ENCODE assay signal across 14 cellular contexts in the genomic region with DNA sequence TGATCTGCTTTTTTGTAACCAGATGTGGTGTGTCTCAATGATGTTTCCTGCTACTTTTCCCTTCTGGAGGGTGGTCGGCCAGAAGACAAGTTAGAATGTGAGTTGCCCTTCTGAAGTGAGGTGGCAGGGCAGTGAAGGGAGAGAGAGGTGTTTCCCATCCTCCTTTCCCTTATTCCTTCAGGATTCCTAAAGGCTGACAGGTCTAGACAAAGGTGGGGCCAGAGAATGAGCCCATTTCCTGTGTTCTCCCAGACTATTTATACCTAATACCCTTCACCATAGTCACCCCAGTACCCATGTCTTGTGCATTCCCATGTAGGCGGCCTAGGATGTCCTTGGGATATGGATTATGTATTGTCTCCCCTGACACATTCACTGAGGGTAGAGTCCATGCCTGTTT. TPM values are rescaled to one million over a fixed set of nuclear protein-coding genes. Genes with fewer than 3 reads are reported as not detected.
DNase-seq lines count a peak whose midpoint lies in the region; ATAC-seq, FAIRE-seq and TF ChIP-seq lines count a peak whose summit lies in the region.
"Had no signal": no experiment of that assay in that cellular context is flagged by ENCODE, and none has a peak within 500 bp of the region (broad histone marks: within the 10 kb centered on the region; RNA-seq: fewer than 3 reads in every experiment).

No MANE protein-coding gene starts in this region.

- BruUV-seq in PC-3 (replicated peaks; lab: Mats Ljungman, UMichigan): no TSS peak

- H3K9me3 ChIP-seq in PC-3 (ENCODE audit: low read length) (no peaks in the 10 kb centered on the region), skeletal muscle satellite cell (replicated peaks; ENCODE audit: low read length) (no peaks in the 10 kb centered on the region)
- H3K9me3 ChIP-seq: body of pancreas, prostate gland had no signal

- H3K4me1 Mint-ChIP-seq in activated naive CD4-positive, alpha-beta T cell treated with anti-CD3 and anti-CD28 coated beads, Interleukin-2, amount 10 ng/mL, durations not matched to agents 7 days and 5 days: peaks cover 93% of the 10 kb centered on the region

- H3K27me3 ChIP-seq in PC-3 (ENCODE audit: low read length) (no peaks in the 10 kb centered on the region), bronchial epithelial cell (ENCODE audit: control insufficient read depth, insufficient read depth, low read length) (no peaks in the 10 kb centered on the region), skeletal muscle satellite cell (ENCODE audit: control insufficient read depth, insufficient read depth, low read length) (no peaks in the 10 kb centered on the region)
- H3K27me3 ChIP-seq: body of pancreas had no signal

- H3F3A ChIP-seq in PC-3 (ENCODE audit: low read length, unreplicated experiment): no peaks in the 10 kb centered on the region

- no peaks in the 10 kb centered on the region for H3K9me2 ChIP-seq in PC-3 (replicated peaks; ENCODE audit: low read length)

- POLR2A ChIA-PET in PC-3 (lab: Charles Lee; ENCODE audit: unreplicated experiment): no interaction called here

- no peak overlapping the region for H3K4me3 Mint-ChIP-seq in activated naive CD4-positive, alpha-beta T cell treated with anti-CD3 and anti-CD28 coated beads, Interleukin-2, amount 10 ng/mL, durations not matched to agents 7 days and 5 days

- FAIRE-seq in bronchial epithelial cell (lab: Jason Lieb, UNC): no peak
- FAIRE-seq: GM18507 had no signal

- H3K9ac ChIP-seq in PC-3 (ENCODE audit: low read length) (no peak overlapping the region), skeletal muscle satellite cell (ENCODE audit: low read depth, low read length) (peak overlapping the region; percentile 15)

- H3K9me3 Mint-ChIP-seq in activated naive CD4-positive, alpha-beta T cell treated with anti-CD3 and anti-CD28 coated beads, Interleukin-2, amount 10 ng/mL, durations not matched to agents 7 days and 5 days: no peaks in the 10 kb centered on the region
- no peaks in the 10 kb centered on the region for H3K9me3 Mint-ChIP-seq in activated naive CD4-positive, alpha-beta T cell treated with anti-CD3 and anti-CD28 coated beads, Interleukin-2, amount 50 U/mL, for 72 hours

- H3K27ac ChIP-seq in PC-3 (ENCODE audit: low read length): no peak overlapping the region
- H3K27ac ChIP-seq: body of pancreas, prostate gland had no signal

- H3K36me3 ChIP-seq in PC-3 (ENCODE audit: low read depth, low read length) (0 out of 2 replicates have a peak, but pooled peaks cover 6% of the 10 kb centered on the region), bronchial epithelial cell (ENCODE audit: control insufficient read depth, insufficient read depth, low read length) (peaks cover 39% of the 10 kb centered on the region), skeletal muscle satellite cell (ENCODE audit: insufficient read depth, low read length) (peaks cover 35% of the 10 kb centered on the region)
- H3K36me3 ChIP-seq: prostate gland had no signal

- CTCF ChIA-PET in activated naive CD4-positive, alpha-beta T cell treated with anti-CD3 and anti-CD28 coated beads, Interleukin-2, amount 10 ng/mL, durations not matched to agents 7 days and 5 days (lab: Charles Lee): interaction anchor here (3.3 to 6.9 kb wide), 4 partner anchors 7 to 199 kb away, joined by 18 to 66 read pairs (median 34); a partner anchor contains a TSS
- CTCF ChIA-PET in PC-3 (lab: Charles Lee): no interaction called here

- no peak overlapping the region for H2AFZ ChIP-seq in PC-3 (ENCODE audit: low read length)

- peaks cover 31% of the 10 kb centered on the region for H3K4me1 ChIP-seq in PC-3 (ENCODE audit: insufficient read depth, low read length)
- H3K4me1 ChIP-seq in skeletal muscle satellite cell (ENCODE audit: control insufficient read depth, insufficient read depth, low read length): peaks cover 31% of the 10 kb centered on the region

- no peak for DNase-seq in activated naive CD4-positive, alpha-beta T cell treated with anti-CD3 and anti-CD28 coated beads, Interleukin-2, amount 10 ng/mL, durations not matched to agents 7 days and 5 days
- no peak for DNase-seq in activated naive CD4-positive, alpha-beta T cell treated with anti-CD3 and anti-CD28 coated beads, Interleukin-2, amount 50 U/mL, for 72 hours (ENCODE audit: low spot score in 2 of 2)
- peak; percentile 44 for DNase-seq in PC-3
- peak; percentile 95 for DNase-seq in bronchial epithelial cell (ENCODE audit: low read depth)
- DNase-seq in EL: no peak
- DNase-seq: activated CD4-positive, CD25-positive, alpha-beta regulatory T cell treated with anti-CD3 and anti-CD28 coated beads, Interleukin-2, amount 50 U/mL, for 72 hours; body of pancreas; NCI-H774 had no signal

- H3K27me3 Mint-ChIP-seq in activated naive CD4-positive, alpha-beta T cell treated with anti-CD3 and anti-CD28 coated beads, Interleukin-2, amount 10 ng/mL, durations not matched to agents 7 days and 5 days: no peaks in the 10 kb centered on the region

- H4K20me1 ChIP-seq in PC-3 (ENCODE audit: low read length): no peaks in the 10 kb centered on the region

- intact Hi-C loops in PC-3 (cut with micrococcal nuclease): no loop called here

- H3K4me2 ChIP-seq in PC-3 (ENCODE audit: low read length): no peak overlapping the region
- H3K4me2 ChIP-seq in skeletal muscle satellite cell (ENCODE audit: low read length): no peak overlapping the region

- H3K4me3 ChIP-seq in PC-3 (ENCODE audit: low read length) (no peak overlapping the region), bronchial epithelial cell (ENCODE audit: low read depth, low read length) (no peak overlapping the region), skeletal muscle satellite cell (ENCODE audit: low read length) (no peak overlapping the region)
- H3K4me3 ChIP-seq: body of pancreas, prostate gland had no signal

- H3K36me3 Mint-ChIP-seq in activated naive CD4-positive, alpha-beta T cell treated with anti-CD3 and anti-CD28 coated beads, Interleukin-2, amount 10 ng/mL, durations not matched to agents 7 days and 5 days: peaks cover 93% of the 10 kb centered on the region
- H3K36me3 Mint-ChIP-seq in activated naive CD4-positive, alpha-beta T cell treated with anti-CD3 and anti-CD28 coated beads, Interleukin-2, amount 50 U/mL, for 72 hours: peaks cover 36 to 44% of the 10 kb centered on the region in 2 donors

- no peak for ATAC-seq in activated naive CD4-positive, alpha-beta T cell treated with anti-CD3 and anti-CD28 coated beads, Interleukin-2, amount 50 U/mL, for 72 hours
- ATAC-seq in PC-3 (no peak), GM19452 (IDR thresholded peaks at IDR 0.05; ENCODE audit: unreplicated experiment) (no peak), GM18858 (IDR thresholded peaks at IDR 0.05; ENCODE audit: unreplicated experiment) (no peak)
- ATAC-seq: body of pancreas, left lobe of liver had no signal

- no peaks in the 10 kb centered on the region for H3K79me2 ChIP-seq in PC-3 (ENCODE audit: low read length)

- peak overlapping the region; percentile 86 for H3K27ac Mint-ChIP-seq in activated naive CD4-positive, alpha-beta T cell treated with anti-CD3 and anti-CD28 coated beads, Interleukin-2, amount 10 ng/mL, durations not matched to agents 7 days and 5 days
- H3K27ac Mint-ChIP-seq in activated naive CD4-positive, alpha-beta T cell treated with anti-CD3 and anti-CD28 coated beads, Interleukin-2, amount 50 U/mL, for 72 hours: no peak overlapping the region

- TF ChIP-seq CTCF in PC-3 (conservative IDR thresholded peaks at IDR 0.05; ENCODE audit: low read depth, low read length): no peak
- no peak for TF ChIP-seq CTCF in bronchial epithelial cell (IDR thresholded peaks at IDR 0.05; ENCODE audit: insufficient read depth, low read length, severe bottlenecking)

RNA-seq across cellular contexts. Expression of a gene that starts 7.0 kb away (rescaled TPM):
- 100 to 1,000 TPM; 386 to 441 TPM for total RNA-seq in activated naive CD4-positive, alpha-beta T cell treated with anti-CD3 and anti-CD28 coated beads, Interleukin-2, amount 50 U/mL, for 72 hours
- total RNA-seq in PC-3 (2014; rRNA removed) (27.2 and 41.5 TPM in 2 replicates), bronchial epithelial cell (81.9 and 88.5 TPM in 2 replicates)
- total RNA-seq in skeletal muscle satellite cell (2012; rRNA removed): 20.8 and 26.9 TPM in 2 replicates

RNA-seq across cellular contexts. Expression of a gene that starts 10.3 kb away (rescaled TPM):
- 10 to 100 TPM; 18.9 to 32.9 TPM for total RNA-seq in activated naive CD4-positive, alpha-beta T cell treated with anti-CD3 and anti-CD28 coated beads, Interleukin-2, amount 50 U/mL, for 72 hours
- total RNA-seq in PC-3 (2014; rRNA removed) (39.0 and 42.9 TPM in 2 replicates), bronchial epithelial cell (34.0 and 56.3 TPM in 2 replicates)
- total RNA-seq in skeletal muscle satellite cell (2012; rRNA removed): 22.1 and 38.0 TPM in 2 replicates

RNA-seq across cellular contexts. Expression of a gene that starts 27.9 kb away (rescaled TPM):
- 1 to 10 TPM; 1.2 to 5.6 TPM for total RNA-seq in activated naive CD4-positive, alpha-beta T cell treated with anti-CD3 and anti-CD28 coated beads, Interleukin-2, amount 50 U/mL, for 72 hours
- total RNA-seq in PC-3 (2014; rRNA removed) (0.35 and 2.0 TPM in 2 replicates), bronchial epithelial cell (1.8 and 2.6 TPM in 2 replicates)
- total RNA-seq in skeletal muscle satellite cell (2012; rRNA removed): 0.76 and 0.87 TPM in 2 replicates

RNA-seq across cellular contexts. Expression of a gene that starts 28.7 kb away (rescaled TPM):
- 100 to 1,000 TPM; 116 to 144 TPM for total RNA-seq in activated naive CD4-positive, alpha-beta T cell treated with anti-CD3 and anti-CD28 coated beads, Interleukin-2, amount 50 U/mL, for 72 hours
- 63.0 and 68.2 TPM in 2 replicates for total RNA-seq in PC-3 (2014; rRNA removed)
- total RNA-seq in bronchial epithelial cell: 5.2 and 6.8 TPM in 2 replicates
- total RNA-seq in skeletal muscle satellite cell (2012; rRNA removed): 15.2 and 24.0 TPM in 2 replicates

RNA-seq across cellular contexts. Expression of a gene that starts 35.9 kb away (rescaled TPM):
- total RNA-seq in activated naive CD4-positive, alpha-beta T cell treated with anti-CD3 and anti-CD28 coated beads, Interleukin-2, amount 50 U/mL, for 72 hours: 10 to 100 TPM; 43.1 to 51.8 TPM
- total RNA-seq in PC-3 (2014; rRNA removed) (48.8 and 50.6 TPM in 2 replicates), bronchial epithelial cell (30.8 and 48.8 TPM in 2 replicates)
- 44.6 and 45.9 TPM in 2 replicates for total RNA-seq in skeletal muscle satellite cell (2012; rRNA removed)

Comparison
In these comparisons a context has a peak if more than half of its experiments do, and no peak if none do; other contexts are left out.
1. DNase-seq: peak in PC-3 (single experiment) and bronchial epithelial cell (single experiment); none in activated naive CD4-positive, alpha-beta T cell treated with anti-CD3 and anti-CD28 coated beads, Interleukin-2, amount 10 ng/mL, durations not matched to agents 7 days and 5 days (single experiment), activated naive CD4-positive, alpha-beta T cell treated with anti-CD3 and anti-CD28 coated beads, Interleukin-2, amount 50 U/mL, for 72 hours (0 of 2) and EL (single experiment).